ENCODE assay signal across 13 cellular contexts in genomic region chr3:141680620-141681389, GRCh38. TPM values are rescaled to one million over a fixed set of nuclear protein-coding genes. Genes with fewer than 3 reads are reported as not detected.
DNase-seq lines count a peak whose midpoint lies in the region; ATAC-seq and TF ChIP-seq lines count a peak whose summit lies in the region.
"Had no signal": no experiment of that assay in that cellular context is flagged by ENCODE, and none has a peak within 500 bp of the region (broad histone marks: within the 10 kb centered on the region; RNA-seq: fewer than 3 reads in every experiment).

No MANE protein-coding gene starts in this region.

- no peaks in the 10 kb centered on the region for H3K9me2 ChIP-seq in PC-3 (replicated peaks; ENCODE audit: low read length)

- in situ Hi-C loops in ACHN (cut with HindIII; ENCODE audit: low pct_ligation_motif_present, low pct_unique_long_range_greater_than_20kb, low sequenced_read_pairs): no loop called here

- CTCF ChIA-PET in PC-3 (lab: Charles Lee): no interaction called here

- POLR2A ChIA-PET in PC-3 (lab: Charles Lee; ENCODE audit: unreplicated experiment): no interaction called here

- H3K4me1 Mint-ChIP-seq in osteocyte (ENCODE audit: unreplicated experiment): peaks cover 6% of the 10 kb centered on the region

- peak; percentile 40; the same call in 1 of the 2 replicates for ATAC-seq in PC-3
- ATAC-seq: natural killer cell, Panc1 had no signal

- peaks cover 12% of the 10 kb centered on the region for H3K27me3 Mint-ChIP-seq in osteocyte (ENCODE audit: unreplicated experiment)

- no peaks in the 10 kb centered on the region for H3K79me2 ChIP-seq in PC-3 (ENCODE audit: low read length)

- H4K20me1 ChIP-seq in PC-3 (ENCODE audit: low read length): no peaks in the 10 kb centered on the region

- intact Hi-C loops in PC-3 (cut with micrococcal nuclease): no loop called here

- H3F3A ChIP-seq in PC-3 (ENCODE audit: low read length, unreplicated experiment): no peaks in the 10 kb centered on the region

- peaks cover 8% of the 10 kb centered on the region; the same call in 1 of the 2 replicates for H3K4me1 ChIP-seq in PC-3 (ENCODE audit: insufficient read depth, low read length)
- H3K4me1 ChIP-seq: Caco-2 had no signal

- no peak overlapping the region for H3K4me2 ChIP-seq in PC-3 (ENCODE audit: low read length)

- DNase-seq in ACHN: peak; percentile 66
- peak; percentile 87 for DNase-seq in HT1080 (ENCODE audit: low read depth)
- peak; percentile 59 for DNase-seq in PC-3
- peak; percentile 28 to 42 for DNase-seq in foreskin fibroblast
- no peak for DNase-seq in osteocyte (ENCODE audit: extremely low spot score, unreplicated experiment)
- DNase-seq in activated CD4-positive, CD25-positive, alpha-beta regulatory T cell (lab: John Stamatoyannopoulos, UW): no peak
- DNase-seq in Ammon's horn (ENCODE audit: low spot score): no peak
- no peak for DNase-seq in activated CD8-positive, alpha-beta memory T cell treated with anti-CD3 and anti-CD28 coated beads, Interleukin-2, amount 50 U/mL, for 48 hours
- DNase-seq: Caco-2, natural killer cell, stomach had no signal

- H3K27ac ChIP-seq in PC-3 (ENCODE audit: low read length): no peak overlapping the region
- H3K27ac ChIP-seq: stomach had no signal

- no TSS peak for BruUV-seq in PC-3 (replicated peaks; lab: Mats Ljungman, UMichigan)

- H3K36me3 ChIP-seq in PC-3 (ENCODE audit: low read depth, low read length): no peaks in the 10 kb centered on the region
- H3K36me3 ChIP-seq: stomach had no signal

- no peak overlapping the region for H3K4me3 ChIP-seq in PC-3 (ENCODE audit: low read length)
- H3K4me3 ChIP-seq in foreskin fibroblast (ENCODE audit: low read depth in 1 of 2, low read length in 2 of 2): no peak overlapping the region
- H3K4me3 ChIP-seq: stomach had no signal

- TF ChIP-seq CTCF in PC-3 (conservative IDR thresholded peaks at IDR 0.05; ENCODE audit: low read depth, low read length) (no peak), foreskin fibroblast (IDR thresholded peaks at IDR 0.05; ENCODE audit: low read depth, low read length) (no peak), osteocyte (IDR thresholded peaks at IDR 0.05) (no peak)

- no peak overlapping the region for H3K4me3 Mint-ChIP-seq in osteocyte (ENCODE audit: unreplicated experiment)
- H3K4me3 Mint-ChIP-seq: brain, natural killer cell had no signal

- H3K9me3 ChIP-seq in PC-3 (ENCODE audit: low read length): no peaks in the 10 kb centered on the region
- H3K9me3 ChIP-seq: Caco-2, stomach had no signal

- H2AFZ ChIP-seq in PC-3 (ENCODE audit: low read length): no peak overlapping the region

- no peaks in the 10 kb centered on the region for H3K27me3 ChIP-seq in PC-3 (ENCODE audit: low read length)
- H3K27me3 ChIP-seq: stomach had no signal

- no peaks in the 10 kb centered on the region for H3K9me3 Mint-ChIP-seq in osteocyte (ENCODE audit: unreplicated experiment)
- H3K9me3 Mint-ChIP-seq: natural killer cell had no signal

- H3K36me3 Mint-ChIP-seq in osteocyte (ENCODE audit: unreplicated experiment): no peaks in the 10 kb centered on the region
- H3K36me3 Mint-ChIP-seq: brain, natural killer cell had no signal

- H3K9ac ChIP-seq in PC-3 (ENCODE audit: low read length): no peak overlapping the region

- no peak overlapping the region for H3K27ac Mint-ChIP-seq in osteocyte (ENCODE audit: unreplicated experiment)
- H3K27ac Mint-ChIP-seq: natural killer cell had no signal

RNA-seq across cellular contexts. Expression of gene RNF7, which starts 57.3 kb away (rescaled TPM):
- 89.8 and 107 TPM in 2 replicates for total RNA-seq in HT1080 (2014; rRNA removed; shearing (Covaris generic))
- 164 and 207 TPM in 2 replicates for polyA plus RNA-seq in HT1080 (2015; cell fraction: cytosol; rRNA removed)
- 45.5 and 49.2 TPM in 2 replicates for polyA plus RNA-seq in HT1080 (2015; cell fraction: nucleus; rRNA removed)
- total RNA-seq in PC-3 (2014; rRNA removed) (42.3 and 42.9 TPM in 2 replicates), osteocyte (84.3 and 87.4 TPM in 2 replicates)

Comparison
In these comparisons a context has a peak if more than half of its experiments do, and no peak if none do; other contexts are left out.
1. DNase-seq: peak in ACHN (single experiment), HT1080 (single experiment), PC-3 (single experiment) and foreskin fibroblast (2 of 2); none in osteocyte (single experiment), activated CD4-positive, CD25-positive, alpha-beta regulatory T cell (0 of 4), Ammon's horn (single experiment) and activated CD8-positive, alpha-beta memory T cell treated with anti-CD3 and anti-CD28 coated beads, Interleukin-2, amount 50 U/mL, for 48 hours (single experiment).